Comparison of ENCODE assay signal across 20 cellular contexts in genomic region chr11:34180045-34180813, GRCh38.
DNase-seq lines count a peak whose midpoint lies in the region; ATAC-seq, FAIRE-seq and TF ChIP-seq lines count a peak whose summit lies in the region.
"Had no signal": no experiment of that assay in that cellular context is flagged by ENCODE, and none has a peak within 500 bp of the region (broad histone marks: within the 10 kb centered on the region; RNA-seq: fewer than 3 reads in every experiment).

No MANE protein-coding gene starts in this region.

- CTCF ChIA-PET in activated CD4-positive, alpha-beta memory T cell treated with anti-CD3 and anti-CD28 coated beads for 36 hours (lab: Charles Lee): interaction anchor here (9.2 kb wide), 1 partner anchor 176 kb away, joined by 167 read pairs; the partner anchor contains the start of gene ABTB2
- CTCF ChIA-PET in activated CD4-positive, alpha-beta memory T cell treated with anti-CD3 and anti-CD28 coated beads, Interleukin-2, amount 10 ng/mL, durations not matched to agents 7 days and 5 days (lab: Charles Lee): no interaction called here

- H3K27me3 ChIP-seq in hepatocyte (no peaks in the 10 kb centered on the region), aorta (ENCODE audit: control insufficient read depth in 1 of 2, insufficient read depth in 2 of 2, low read length in 1 of 2) (no peaks in the 10 kb centered on the region)
- H3K27me3 ChIP-seq: BLaER1, left lung, SJCRH30 had no signal

- no peak overlapping the region for H2AFZ ChIP-seq in hepatocyte

- no peaks in the 10 kb centered on the region for H3K9me3 ChIP-seq in hepatocyte (ENCODE audit: low read depth)
- no peaks in the 10 kb centered on the region for H3K9me3 ChIP-seq in aorta (ENCODE audit: control insufficient read depth, low read length)
- H3K9me3 ChIP-seq: A549, BLaER1, left lung, SJCRH30 had no signal

- TF ChIP-seq CTCF in hepatocyte (IDR thresholded peaks at IDR 0.05; ENCODE audit: poor library complexity): no peak

- H4K20me1 ChIP-seq in hepatocyte (ENCODE audit: insufficient read depth, poor library complexity, severe bottlenecking): no peaks in the 10 kb centered on the region
- H4K20me1 ChIP-seq: BLaER1 had no signal

- H3K27me3 Mint-ChIP-seq in activated CD4-positive, alpha-beta memory T cell treated with anti-CD3 and anti-CD28 coated beads for 36 hours: peaks cover 2% of the 10 kb centered on the region
- H3K27me3 Mint-ChIP-seq in activated CD4-positive, alpha-beta memory T cell treated with anti-CD3 and anti-CD28 coated beads, Interleukin-2, amount 10 ng/mL, durations not matched to agents 7 days and 5 days: peaks cover 3% of the 10 kb centered on the region
- H3K27me3 Mint-ChIP-seq: activated naive CD4-positive, alpha-beta T cell treated with anti-CD3 and anti-CD28 coated beads, Interleukin-2, amount 50 U/mL, for 24 hours had no signal

- no peaks in the 10 kb centered on the region for H3K9me3 Mint-ChIP-seq in activated CD4-positive, alpha-beta memory T cell treated with anti-CD3 and anti-CD28 coated beads for 36 hours
- H3K9me3 Mint-ChIP-seq in activated CD4-positive, alpha-beta memory T cell treated with anti-CD3 and anti-CD28 coated beads, Interleukin-2, amount 10 ng/mL, durations not matched to agents 7 days and 5 days: no peaks in the 10 kb centered on the region
- H3K9me3 Mint-ChIP-seq: activated naive CD4-positive, alpha-beta T cell treated with anti-CD3 and anti-CD28 coated beads, Interleukin-2, amount 50 U/mL, for 24 hours had no signal

- no peak overlapping the region for H3K4me3 Mint-ChIP-seq in activated CD4-positive, alpha-beta memory T cell treated with anti-CD3 and anti-CD28 coated beads for 36 hours
- no peak overlapping the region for H3K4me3 Mint-ChIP-seq in activated CD4-positive, alpha-beta memory T cell treated with anti-CD3 and anti-CD28 coated beads, Interleukin-2, amount 10 ng/mL, durations not matched to agents 7 days and 5 days
- H3K4me3 Mint-ChIP-seq: activated naive CD4-positive, alpha-beta T cell treated with anti-CD3 and anti-CD28 coated beads, Interleukin-2, amount 50 U/mL, for 24 hours had no signal

- peak; percentile 50 for FAIRE-seq in GM18507 (lab: Jason Lieb, UNC)
- FAIRE-seq: A549, small intestine had no signal

- H3K9me2 ChIP-seq in hepatocyte (replicated peaks; ENCODE audit: insufficient read depth): no peaks in the 10 kb centered on the region

- no peaks in the 10 kb centered on the region for H3K79me2 ChIP-seq in hepatocyte

- H3K27ac ChIP-seq in hepatocyte (peak overlapping the region; percentile 11), aorta (ENCODE audit: low read depth in 1 of 2, low read length in 2 of 2) (no peak overlapping the region)
- H3K27ac ChIP-seq: A549, BLaER1, left lung, SJCRH30 had no signal

- no peaks in the 10 kb centered on the region for H3K36me3 Mint-ChIP-seq in activated CD4-positive, alpha-beta memory T cell treated with anti-CD3 and anti-CD28 coated beads for 36 hours
- no peaks in the 10 kb centered on the region for H3K36me3 Mint-ChIP-seq in activated CD4-positive, alpha-beta memory T cell treated with anti-CD3 and anti-CD28 coated beads, Interleukin-2, amount 10 ng/mL, durations not matched to agents 7 days and 5 days (ENCODE audit: low read depth)
- H3K36me3 Mint-ChIP-seq: activated naive CD4-positive, alpha-beta T cell treated with anti-CD3 and anti-CD28 coated beads, Interleukin-2, amount 50 U/mL, for 24 hours had no signal

- peaks cover 30% of the 10 kb centered on the region for H3K4me1 ChIP-seq in hepatocyte (ENCODE audit: insufficient read depth)
- H3K4me1 ChIP-seq in aorta (ENCODE audit: control insufficient read depth in 1 of 2, insufficient read depth in 2 of 2, low read length in 2 of 2): no peaks in the 10 kb centered on the region
- H3K4me1 ChIP-seq: BLaER1, left lung had no signal

- peak; percentile 30 for DNase-seq in activated CD4-positive, alpha-beta memory T cell treated with anti-CD3 and anti-CD28 coated beads for 36 hours
- no peak for DNase-seq in activated CD4-positive, alpha-beta memory T cell treated with anti-CD3 and anti-CD28 coated beads, Interleukin-2, amount 10 ng/mL, durations not matched to agents 7 days and 5 days
- DNase-seq in GM18507 (ENCODE audit: extremely low spot score, insufficient read length, low read depth): no peak
- no peak for DNase-seq in hepatocyte (ENCODE audit: low spot score)
- no peak for DNase-seq in sciatic nerve (ENCODE audit: low spot score)
- DNase-seq in aorta: no peak
- DNase-seq: activated CD4-positive, alpha-beta T cell treated with anti-CD3 and anti-CD28 coated beads for 1 hour; activated CD8-positive, alpha-beta memory T cell treated with anti-CD3 and anti-CD28 coated beads, Interleukin-2, amount 50 U/mL, for 48 hours; Calu3; head of caudate nucleus; left lung; NCI-H69; SJCRH30; small intestine; stimulated activated CD4-positive, alpha-beta T cell treated with anti-CD3 and anti-CD28 coated beads, Interleukin-4, amount 100 ng/mL, for 24 hours had no signal

- POLR2A ChIA-PET in activated CD4-positive, alpha-beta memory T cell treated with anti-CD3 and anti-CD28 coated beads for 36 hours (lab: Charles Lee): interaction anchor here (1.3 kb wide), 1 partner anchor 21 kb away, joined by 3 read pairs; no protein-coding TSS in a partner anchor
- POLR2A ChIA-PET in activated CD4-positive, alpha-beta memory T cell treated with anti-CD3 and anti-CD28 coated beads, Interleukin-2, amount 10 ng/mL, durations not matched to agents 7 days and 5 days (lab: Charles Lee): interaction anchor here (1.1 to 1.9 kb wide), 3 partner anchors 12 to 177 kb away, joined by 3 to 9 read pairs (median 3); partner anchors contain the start of gene ABTB2

- H3K4me2 ChIP-seq in hepatocyte: no peak overlapping the region
- H3K4me2 ChIP-seq: A549, BLaER1 had no signal

- H3K4me1 Mint-ChIP-seq in activated CD4-positive, alpha-beta memory T cell treated with anti-CD3 and anti-CD28 coated beads for 36 hours (ENCODE audit: low read depth): peaks cover 21% of the 10 kb centered on the region
- peaks cover 28% of the 10 kb centered on the region for H3K4me1 Mint-ChIP-seq in activated CD4-positive, alpha-beta memory T cell treated with anti-CD3 and anti-CD28 coated beads, Interleukin-2, amount 10 ng/mL, durations not matched to agents 7 days and 5 days

- ATAC-seq in HG03280 (IDR thresholded peaks at IDR 0.05; ENCODE audit: unreplicated experiment): peak; percentile 50
- no peak for ATAC-seq in GM21786 (IDR thresholded peaks at IDR 0.05; ENCODE audit: unreplicated experiment)
- ATAC-seq in sciatic nerve: no peak
- ATAC-seq in aorta (ENCODE audit: low FRiP score): no peak
- ATAC-seq: A549, left lung had no signal

- no peak overlapping the region for H3K4me3 ChIP-seq in hepatocyte
- H3K4me3 ChIP-seq in aorta (ENCODE audit: low read length in 2 of 2): no peak overlapping the region
- H3K4me3 ChIP-seq: A549, BLaER1, left lung, SJCRH30 had no signal

- no peaks in the 10 kb centered on the region for H3K36me3 ChIP-seq in hepatocyte (replicated peaks; ENCODE audit: insufficient read depth, low read depth)
- H3K36me3 ChIP-seq in aorta (ENCODE audit: control insufficient read depth in 1 of 2, insufficient read depth in 2 of 2, low read length in 1 of 2): no peaks in the 10 kb centered on the region
- H3K36me3 ChIP-seq: BLaER1, left lung, SJCRH30 had no signal

- intact Hi-C loops in activated CD4-positive, alpha-beta memory T cell treated with anti-CD3 and anti-CD28 coated beads for 36 hours (cut with micrococcal nuclease): loop anchor here (2.0 kb wide), 1 partner anchor 55 kb away; no protein-coding TSS in a partner anchor
- intact Hi-C loops in sciatic nerve (cut with DNase I): loop anchor here (5.0 kb wide), 1 partner anchor 82 kb away; no protein-coding TSS in a partner anchor
- intact Hi-C loops in aorta (cut with DNase I): no loop called here

- WGBS in hepatocyte (ENCODE audit: low lambda C conversion rate, missing lambda C conversion rate): 70% methylated on average over 6 of the region's 6 CpGs
- WGBS in aorta, 2 donors: 58 to 59% methylated on average over 6 of the region's 6 CpGs

- no peak overlapping the region for H3K27ac Mint-ChIP-seq in activated CD4-positive, alpha-beta memory T cell treated with anti-CD3 and anti-CD28 coated beads for 36 hours
- H3K27ac Mint-ChIP-seq in activated CD4-positive, alpha-beta memory T cell treated with anti-CD3 and anti-CD28 coated beads, Interleukin-2, amount 10 ng/mL, durations not matched to agents 7 days and 5 days: no peak overlapping the region
- H3K27ac Mint-ChIP-seq: activated naive CD4-positive, alpha-beta T cell treated with anti-CD3 and anti-CD28 coated beads, Interleukin-2, amount 50 U/mL, for 24 hours had no signal

Comparison
In these comparisons a context has a peak if more than half of its experiments do, and no peak if none do; other contexts are left out.
1. intact Hi-C loops: an anchor here in activated CD4-positive, alpha-beta memory T cell treated with anti-CD3 and anti-CD28 coated beads for 36 hours (2.0 kb wide) and sciatic nerve (5.0 kb wide); none called in aorta.